13 cellular contexts compared by ENCODE assay signal in genomic region chr12:95532851-95533250, GRCh38. TPM values are rescaled to one million over a fixed set of nuclear protein-coding genes. Genes with fewer than 3 reads are reported as not detected.
DNase-seq lines count a peak whose midpoint lies in the region; ATAC-seq and TF ChIP-seq lines count a peak whose summit lies in the region.
"Had no signal": no experiment of that assay in that cellular context is flagged by ENCODE, and none has a peak within 500 bp of the region (broad histone marks: within the 10 kb centered on the region; RNA-seq: fewer than 3 reads in every experiment).

No MANE protein-coding gene starts in this region.

- peaks cover 7% of the 10 kb centered on the region; the same call in 1 of the 2 replicates for H3K4me1 ChIP-seq in SJCRH30

- no peak for TF ChIP-seq CTCF in fibroblast of pulmonary artery (IDR thresholded peaks at IDR 0.05; ENCODE audit: low read length, missing control alignments)

- peak; percentile 32 for DNase-seq in stimulated activated CD4-positive, alpha-beta T cell treated with anti-CD3 and anti-CD28 coated beads, Interleukin-1b, Interleukin-23, amount 100 ng/mL, for 48 hours
- no peak for DNase-seq in stimulated activated CD4-positive, alpha-beta T cell treated with anti-CD3 and anti-CD28 coated beads, Interleukin-4, amount 100 ng/mL, for 4 hours
- DNase-seq in SJCRH30 (peak; percentile 13 to 14), fibroblast of pulmonary artery (ENCODE audit: low read depth) (peak; percentile 47), stromal cell of bone marrow (ENCODE audit: low read depth) (peak; percentile 21)
- DNase-seq in activated naive CD4-positive, alpha-beta T cell (lab: John Stamatoyannopoulos, UW), result no peak
- DNase-seq: activated CD4-positive, alpha-beta T cell treated with anti-CD3 and anti-CD28 coated beads, Interleukin-2, amount 50 U/mL, for 4 hours; left ventricle myocardium superior; stimulated activated naive CD4-positive, alpha-beta T cell treated with Interleukin-2 at 50 U/mL for 16 hours had no signal

- H3K27ac ChIP-seq in SJCRH30, result no peak overlapping the region
- H3K27ac ChIP-seq: BLaER1 had no signal

- H3K4me3 ChIP-seq in SJCRH30 (no peak overlapping the region), fibroblast of pulmonary artery (replicated peaks; ENCODE audit: low read depth, low read length) (no peak overlapping the region)
- H3K4me3 ChIP-seq: BLaER1 had no signal

- no peak for ATAC-seq in HG03442 (IDR thresholded peaks at IDR 0.05; ENCODE audit: unreplicated experiment)
- no peak for ATAC-seq in HG02840 (IDR thresholded peaks at IDR 0.05; ENCODE audit: low FRiP score, unreplicated experiment)
- ATAC-seq: left ventricle myocardium superior had no signal

- H3K36me3 ChIP-seq in SJCRH30, result no peaks in the 10 kb centered on the region
- H3K36me3 ChIP-seq: BLaER1 had no signal

- no peaks in the 10 kb centered on the region for H3K27me3 ChIP-seq in SJCRH30
- H3K27me3 ChIP-seq: BLaER1 had no signal

- H3K9me3 ChIP-seq in SJCRH30 (replicated peaks), result no peaks in the 10 kb centered on the region
- H3K9me3 ChIP-seq: BLaER1 had no signal

RNA-seq across cellular contexts. Expression of gene USP44, which starts 18.4 kb away (rescaled TPM):
- total RNA-seq in SJCRH30 (2014; rRNA removed; shearing (Covaris generic)), result 0.04 TPM in 1 of 2 replicates, not detected in the other
- total RNA-seq: MCF 10A had no signal

RNA-seq across cellular contexts. Expression of gene METAP2, which starts 58.9 kb away (rescaled TPM):
- 109 and 122 TPM in 2 replicates for total RNA-seq in SJCRH30 (2014; rRNA removed; shearing (Covaris generic))

Comparison
In these comparisons a context has a peak if more than half of its experiments do, and no peak if none do; other contexts are left out.
1. DNase-seq: peak in stimulated activated CD4-positive, alpha-beta T cell treated with anti-CD3 and anti-CD28 coated beads, Interleukin-1b, Interleukin-23, amount 100 ng/mL, for 48 hours (single experiment), SJCRH30 (2 of 2), fibroblast of pulmonary artery (single experiment) and stromal cell of bone marrow (single experiment); none in stimulated activated CD4-positive, alpha-beta T cell treated with anti-CD3 and anti-CD28 coated beads, Interleukin-4, amount 100 ng/mL, for 4 hours (0 of 2) and activated naive CD4-positive, alpha-beta T cell (0 of 4).